ENCODE assay signal across 9 cellular contexts in genomic region chr14:90903101-90903500, GRCh38.
DNase-seq lines count a peak whose midpoint lies in the region; ATAC-seq and TF ChIP-seq lines count a peak whose summit lies in the region.
"Had no signal": no experiment of that assay in that cellular context is flagged by ENCODE, and none has a peak within 500 bp of the region (broad histone marks: within the 10 kb centered on the region; RNA-seq: fewer than 3 reads in every experiment).

No MANE protein-coding gene starts in this region.

- DNase-seq in DMS79 (lab: John Stamatoyannopoulos, UW) (peak; percentile 54), NCI-H524 treated with DMSO at 0.1 percent for 48 hours (lab: John Stamatoyannopoulos, UW) (peak; percentile 25), mesothelial cell of epicardium (ENCODE audit: low spot score in 2 of 2, unreplicated experiment in 2 of 2) (no peak)
- peak; percentile 66 for DNase-seq in activated CD4-positive, alpha-beta memory T cell treated with anti-CD3 and anti-CD28 coated beads, Interleukin-2, amount 10 ng/mL, durations not matched to agents 7 days and 5 days
- peak; percentile 49 to 55 (median 51) for DNase-seq in effector memory CD8-positive, alpha-beta T cell
- DNase-seq in stimulated activated CD8-positive, alpha-beta memory T cell treated with anti-CD3 and anti-CD28 coated beads, Interleukin-4, amount 100 ng/mL, for 48 hours: peak; percentile 52

- H3K27ac Mint-ChIP-seq in activated CD4-positive, alpha-beta memory T cell treated with anti-CD3 and anti-CD28 coated beads, Interleukin-2, amount 10 ng/mL, durations not matched to agents 7 days and 5 days: peak overlapping the region; percentile 21
- no peak overlapping the region for H3K27ac Mint-ChIP-seq in effector memory CD8-positive, alpha-beta T cell
- H3K27ac Mint-ChIP-seq in mesothelial cell of epicardium: no peak overlapping the region
- H3K27ac Mint-ChIP-seq: activated naive CD4-positive, alpha-beta T cell treated with anti-CD3 and anti-CD28 coated beads, Interleukin-2, amount 50 U/mL, for 24 hours had no signal

- POLR2A ChIA-PET in activated CD4-positive, alpha-beta memory T cell treated with anti-CD3 and anti-CD28 coated beads, Interleukin-2, amount 10 ng/mL, durations not matched to agents 7 days and 5 days (lab: Charles Lee): interaction anchor here (0.9 to 2.0 kb wide), 7 partner anchors 57 to 274 kb away, joined by 3 to 9 read pairs (median 4); partner anchors contain the start of genes DGLUCY and RPS6KA5

- no peaks in the 10 kb centered on the region for H3K9me3 Mint-ChIP-seq in activated CD4-positive, alpha-beta memory T cell treated with anti-CD3 and anti-CD28 coated beads, Interleukin-2, amount 10 ng/mL, durations not matched to agents 7 days and 5 days
- H3K9me3 Mint-ChIP-seq in effector memory CD8-positive, alpha-beta T cell: no peaks in the 10 kb centered on the region
- no peaks in the 10 kb centered on the region for H3K9me3 Mint-ChIP-seq in mesothelial cell of epicardium
- H3K9me3 Mint-ChIP-seq: activated naive CD4-positive, alpha-beta T cell treated with anti-CD3 and anti-CD28 coated beads, Interleukin-2, amount 50 U/mL, for 24 hours had no signal

- peaks cover 30% of the 10 kb centered on the region for H3K4me1 Mint-ChIP-seq in activated CD4-positive, alpha-beta memory T cell treated with anti-CD3 and anti-CD28 coated beads, Interleukin-2, amount 10 ng/mL, durations not matched to agents 7 days and 5 days
- H3K4me1 Mint-ChIP-seq in effector memory CD8-positive, alpha-beta T cell (ENCODE audit: low read depth in 2 of 2): no peaks in the 10 kb centered on the region
- H3K4me1 Mint-ChIP-seq in mesothelial cell of epicardium: peaks cover 6% of the 10 kb centered on the region

- CTCF ChIA-PET in activated CD4-positive, alpha-beta memory T cell treated with anti-CD3 and anti-CD28 coated beads, Interleukin-2, amount 10 ng/mL, durations not matched to agents 7 days and 5 days (lab: Charles Lee): interaction anchor here (0.6 to 5.1 kb wide), 33 partner anchors 8 to 384 kb away, joined by 3 to 167 read pairs (median 4); partner anchors contain the start of genes DGLUCY, GPR68 and RPS6KA5

- TF ChIP-seq CTCF in mesothelial cell of epicardium (IDR thresholded peaks at IDR 0.05; ENCODE audit: unreplicated experiment): peak; percentile 66

- peaks cover 44% of the 10 kb centered on the region for H3K36me3 Mint-ChIP-seq in activated CD4-positive, alpha-beta memory T cell treated with anti-CD3 and anti-CD28 coated beads, Interleukin-2, amount 10 ng/mL, durations not matched to agents 7 days and 5 days (ENCODE audit: low read depth)
- peaks cover 24% of the 10 kb centered on the region for H3K36me3 Mint-ChIP-seq in effector memory CD8-positive, alpha-beta T cell (ENCODE audit: insufficient read depth)
- peaks cover 4% of the 10 kb centered on the region for H3K36me3 Mint-ChIP-seq in mesothelial cell of epicardium

- no peaks in the 10 kb centered on the region for H3K27me3 Mint-ChIP-seq in activated CD4-positive, alpha-beta memory T cell treated with anti-CD3 and anti-CD28 coated beads, Interleukin-2, amount 10 ng/mL, durations not matched to agents 7 days and 5 days
- no peaks in the 10 kb centered on the region for H3K27me3 Mint-ChIP-seq in effector memory CD8-positive, alpha-beta T cell
- no peaks in the 10 kb centered on the region for H3K27me3 Mint-ChIP-seq in mesothelial cell of epicardium (ENCODE audit: low read depth)
- H3K27me3 Mint-ChIP-seq: activated naive CD4-positive, alpha-beta T cell treated with anti-CD3 and anti-CD28 coated beads, Interleukin-2, amount 50 U/mL, for 24 hours had no signal

- ATAC-seq in HG02938 (IDR thresholded peaks at IDR 0.05; ENCODE audit: unreplicated experiment): peak; percentile 43
- ATAC-seq in effector memory CD8-positive, alpha-beta T cell (replicated peaks): peak; percentile 87
- ATAC-seq in HG02973 (IDR thresholded peaks at IDR 0.05; ENCODE audit: unreplicated experiment): no peak

- no peak overlapping the region for H3K4me3 Mint-ChIP-seq in activated CD4-positive, alpha-beta memory T cell treated with anti-CD3 and anti-CD28 coated beads, Interleukin-2, amount 10 ng/mL, durations not matched to agents 7 days and 5 days
- H3K4me3 Mint-ChIP-seq in effector memory CD8-positive, alpha-beta T cell: no peak overlapping the region
- no peak overlapping the region for H3K4me3 Mint-ChIP-seq in mesothelial cell of epicardium
- H3K4me3 Mint-ChIP-seq: activated naive CD4-positive, alpha-beta T cell treated with anti-CD3 and anti-CD28 coated beads, Interleukin-2, amount 50 U/mL, for 24 hours had no signal

Comparison
In these comparisons a context has a peak if more than half of its experiments do, and no peak if none do; other contexts are left out.
1. DNase-seq: peak in DMS79 (single experiment), NCI-H524 treated with DMSO at 0.1 percent for 48 hours (single experiment), activated CD4-positive, alpha-beta memory T cell treated with anti-CD3 and anti-CD28 coated beads, Interleukin-2, amount 10 ng/mL, durations not matched to agents 7 days and 5 days (single experiment), effector memory CD8-positive, alpha-beta T cell (3 of 3) and stimulated activated CD8-positive, alpha-beta memory T cell treated with anti-CD3 and anti-CD28 coated beads, Interleukin-4, amount 100 ng/mL, for 48 hours (single experiment); none in mesothelial cell of epicardium (0 of 2).